In the genomic region with DNA sequence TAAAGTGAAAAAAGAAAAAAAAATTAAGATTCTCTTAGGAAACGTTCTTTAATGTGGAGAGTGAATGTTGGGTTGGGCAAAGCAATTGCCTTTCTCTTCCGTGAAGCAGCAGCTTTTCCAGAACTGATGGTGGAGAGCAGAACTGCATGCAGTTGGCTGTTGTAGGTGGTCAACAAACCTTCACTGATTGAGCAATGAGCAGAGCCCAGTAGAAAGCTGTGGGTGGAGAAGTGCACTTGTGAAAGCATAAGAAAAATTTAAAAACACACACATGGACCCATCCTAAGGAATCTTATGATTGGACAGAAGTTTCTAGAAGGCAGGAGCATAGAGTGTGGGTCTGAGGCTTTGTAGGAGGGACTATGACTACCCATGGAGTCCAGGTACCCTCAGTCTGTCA, we compare ENCODE assay signal across 10 cellular contexts. TPM values are rescaled to one million over a fixed set of nuclear protein-coding genes. Genes with fewer than 3 reads are reported as not detected.
A peak's percentile ranks its signal among the peaks of the same experiment; 100 is the strongest.
DNase-seq lines count a peak whose midpoint lies in the region; ATAC-seq and TF ChIP-seq lines count a peak whose summit lies in the region.
"Had no signal": no experiment of that assay in that cellular context is flagged by ENCODE, and none has a peak within 500 bp of the region (broad histone marks: within the 10 kb centered on the region; RNA-seq: fewer than 3 reads in every experiment).

No MANE protein-coding gene starts in this region.

- TF ChIP-seq CTCF in mammary epithelial cell (conservative IDR thresholded peaks at IDR 0.05 in 1 of 2, IDR thresholded peaks at IDR 0.05 in 1 of 2; ENCODE audit: extremely low read depth in 1 of 2, insufficient read depth in 1 of 2, low read depth in 1 of 2, low read length in 2 of 2) (peak in 1 of 2 donors; percentile 5), left lung (IDR thresholded peaks at IDR 0.05) (no peak), thyroid gland (IDR thresholded peaks at IDR 0.05) (peak in 2 of 6 experiments; percentile 14 to 19)

- no peaks in the 10 kb centered on the region for H3K36me3 Mint-ChIP-seq in activated CD8-positive, alpha-beta memory T cell treated with anti-CD3 and anti-CD28 coated beads, Interleukin-2, amount 10 ng/mL, durations not matched to agents 7 days and 5 days

- H3K27ac Mint-ChIP-seq in activated CD8-positive, alpha-beta memory T cell treated with anti-CD3 and anti-CD28 coated beads, Interleukin-2, amount 10 ng/mL, durations not matched to agents 7 days and 5 days: no peak overlapping the region

- peaks cover 7% of the 10 kb centered on the region for H3K4me1 Mint-ChIP-seq in activated CD8-positive, alpha-beta memory T cell treated with anti-CD3 and anti-CD28 coated beads, Interleukin-2, amount 10 ng/mL, durations not matched to agents 7 days and 5 days

- H3K4me3 ChIP-seq in mammary epithelial cell (replicated peaks in 1 of 3; ENCODE audit: insufficient read depth in 1 of 3, low read depth in 2 of 3, low read length in 3 of 3) (no peak overlapping the region), left lung (no peak overlapping the region), thyroid gland (replicated peaks in 1 of 3) (no peak overlapping the region)

- H3K36me3 ChIP-seq in mammary epithelial cell (ENCODE audit: insufficient read depth, low read length) (no peaks in the 10 kb centered on the region), left lung (no peaks in the 10 kb centered on the region), thyroid gland (peaks cover 0 to 4% of the 10 kb centered on the region in 2 donors)

- BruUV-seq in mammary epithelial cell (replicated peaks; lab: Mats Ljungman, UMichigan): no TSS peak

- peak; percentile 60 for DNase-seq in LHCN-M2 (ENCODE audit: low read depth)
- no peak for DNase-seq in mammary epithelial cell
- no peak for DNase-seq in left lung
- no peak for DNase-seq in thyroid gland
- no peak for DNase-seq in OCI-M2 (lab: John Stamatoyannopoulos, UW; ENCODE audit: unreplicated experiment)
- no peak for DNase-seq in activated CD8-positive, alpha-beta memory T cell treated with anti-CD3 and anti-CD28 coated beads, Interleukin-2, amount 10 ng/mL, durations not matched to agents 7 days and 5 days

- no peak overlapping the region for H3K4me3 Mint-ChIP-seq in activated CD8-positive, alpha-beta memory T cell treated with anti-CD3 and anti-CD28 coated beads, Interleukin-2, amount 10 ng/mL, durations not matched to agents 7 days and 5 days
- H3K4me3 Mint-ChIP-seq: activated T-cell treated with anti-CD3 and anti-CD28 coated beads, Interleukin-2, amount 50 U/mL, for 4 hours had no signal

- peaks cover 24% of the 10 kb centered on the region for H3K27me3 Mint-ChIP-seq in activated CD8-positive, alpha-beta memory T cell treated with anti-CD3 and anti-CD28 coated beads, Interleukin-2, amount 10 ng/mL, durations not matched to agents 7 days and 5 days

- dilution Hi-C loops in mammary epithelial cell (cut with HindIII; ENCODE audit: low sequenced_read_pairs): no loop called here

- ATAC-seq in left lung (peak; percentile 24), HG03097 (IDR thresholded peaks at IDR 0.05; ENCODE audit: low FRiP score, unreplicated experiment) (no peak), GM21526 (IDR thresholded peaks at IDR 0.05; ENCODE audit: low FRiP score, unreplicated experiment) (no peak)
- no peak for ATAC-seq in activated CD8-positive, alpha-beta memory T cell treated with anti-CD3 and anti-CD28 coated beads, Interleukin-2, amount 10 ng/mL, durations not matched to agents 7 days and 5 days

- CTCF ChIA-PET in mammary epithelial cell (lab: Charles Lee; ENCODE audit: low non-redundant PET): interaction anchor here (0.6 kb wide), 1 partner anchor 78 kb away, joined by 4 read pairs; no protein-coding TSS in a partner anchor
- CTCF ChIA-PET in activated CD8-positive, alpha-beta memory T cell treated with anti-CD3 and anti-CD28 coated beads, Interleukin-2, amount 10 ng/mL, durations not matched to agents 7 days and 5 days (lab: Charles Lee): interaction anchor here (1.2 to 2.0 kb wide), 2 partner anchors 210 to 213 kb away, joined by 4 to 8 read pairs; no protein-coding TSS in a partner anchor

- H3K4me2 ChIP-seq in mammary epithelial cell (ENCODE audit: insufficient read depth, low read depth, low read length): peak overlapping the region; percentile 49

- H3K27ac ChIP-seq in mammary epithelial cell (ENCODE audit: insufficient read depth, low read depth, low read length) (no peak overlapping the region), left lung (peak overlapping the region; percentile 41 to 59), thyroid gland (peak overlapping the region in 2 of 3 donors; percentile 54 to 74)

- intact Hi-C loops in mammary epithelial cell (cut with micrococcal nuclease) (loop anchor here (2.0 kb wide), 1 partner anchor 17 kb away; no protein-coding TSS in a partner anchor), left lung (cut with DNase I) (loop anchor here in 1 of 2 donors (10.0 kb wide), 1 partner anchor 205 kb away; no protein-coding TSS in a partner anchor), thyroid gland (cut with DNase I) (no loop called here)

- 54% methylated on average over 2 of the region's 2 CpGs for WGBS in mammary epithelial cell (ENCODE audit: low coverage, missing lambda C conversion rate)
- WGBS in thyroid gland, 2 donors: 59 to 62% methylated on average over 2 of the region's 2 CpGs

- H3K9me3 ChIP-seq in mammary epithelial cell (replicated peaks; ENCODE audit: insufficient read depth, low read length) (no peaks in the 10 kb centered on the region), left lung (no peaks in the 10 kb centered on the region), thyroid gland (no peaks in the 10 kb centered on the region)

- peak overlapping the region; percentile 81 for H2AFZ ChIP-seq in mammary epithelial cell (ENCODE audit: low read depth, low read length)

- no peaks in the 10 kb centered on the region for H3K79me2 ChIP-seq in mammary epithelial cell (ENCODE audit: insufficient read depth, low read length)

- peak overlapping the region; percentile 12 for H3K9ac ChIP-seq in mammary epithelial cell (ENCODE audit: insufficient read depth, low read length)

- H3K27me3 ChIP-seq in mammary epithelial cell (ENCODE audit: insufficient read depth, low read length): no peaks in the 10 kb centered on the region
- no peaks in the 10 kb centered on the region for H3K27me3 ChIP-seq in left lung
- no peaks in the 10 kb centered on the region for H3K27me3 ChIP-seq in thyroid gland

- TF ChIP-seq POLR2A in thyroid gland (IDR thresholded peaks at IDR 0.05): no peak

- peaks cover 24% of the 10 kb centered on the region for H3K4me1 ChIP-seq in mammary epithelial cell (ENCODE audit: insufficient read depth, low read length)
- peaks cover 5 to 20% of the 10 kb centered on the region in 2 donors for H3K4me1 ChIP-seq in left lung
- H3K4me1 ChIP-seq in thyroid gland: peaks cover 6 to 22% of the 10 kb centered on the region in 2 donors

- no peaks in the 10 kb centered on the region for H3K9me3 Mint-ChIP-seq in activated CD8-positive, alpha-beta memory T cell treated with anti-CD3 and anti-CD28 coated beads, Interleukin-2, amount 10 ng/mL, durations not matched to agents 7 days and 5 days (ENCODE audit: low read depth)
- H3K9me3 Mint-ChIP-seq: activated T-cell treated with anti-CD3 and anti-CD28 coated beads, Interleukin-2, amount 50 U/mL, for 4 hours had no signal

- in situ Hi-C loops in mammary epithelial cell (cut with MboI; ENCODE audit: low sequenced_read_pairs in 2 of 2): loop anchor here (10.0 kb wide), 2 partner anchors 105 to 205 kb away; no protein-coding TSS in a partner anchor

- H4K20me1 ChIP-seq in mammary epithelial cell (ENCODE audit: insufficient read depth, low read length): no peaks in the 10 kb centered on the region

RNA-seq across cellular contexts. Expression of gene PRELP, which starts 4.5 kb away (rescaled TPM):
- total RNA-seq in LHCN-M2 (2014; rRNA removed) (0.06 TPM in 2 replicates), mammary epithelial cell (under 1 TPM; under 0.01 to 0.12 TPM), left lung (10 to 100 TPM; 19.3 to 20.5 TPM), thyroid gland (10 to 100 TPM; 17.5 to 86.1 (median 35.4) TPM)
- 1.2 TPM for polyA plus RNA-seq in LHCN-M2 (2012)
- 0.03 TPM for polyA plus RNA-seq in mammary epithelial cell
- 1.6 TPM for polyA minus RNA-seq in mammary epithelial cell
- total RNA-seq in activated CD8-positive, alpha-beta memory T cell treated with anti-CD3 and anti-CD28 coated beads, Interleukin-2, amount 10 ng/mL, durations not matched to agents 7 days and 5 days: not detected

RNA-seq across cellular contexts. Expression of gene OPTC, which starts 13.9 kb away (rescaled TPM):
- total RNA-seq in LHCN-M2 (2014; rRNA removed) (not detected in 2 replicates), mammary epithelial cell (not detected), left lung (not detected), thyroid gland (not detected)
- not detected for polyA plus RNA-seq in LHCN-M2 (2012)
- polyA plus RNA-seq in mammary epithelial cell: not detected
- not detected for polyA minus RNA-seq in mammary epithelial cell
- total RNA-seq in activated CD8-positive, alpha-beta memory T cell treated with anti-CD3 and anti-CD28 coated beads, Interleukin-2, amount 10 ng/mL, durations not matched to agents 7 days and 5 days: not detected
- total RNA-seq: activated T-cell treated with anti-CD3 and anti-CD28 coated beads, Interleukin-2, amount 50 U/mL, for 4 hours; myocyte had no signal

Comparison
In these comparisons a context has a peak if more than half of its experiments do, and no peak if none do; other contexts are left out.
1. RNA of gene PRELP, which starts 4.5 kb away (total RNA-seq): 17.5 to 86.1 TPM in thyroid gland and 19.3 to 20.5 TPM in left lung; under 0.01 to 0.12 TPM in mammary epithelial cell, 0.06 TPM in LHCN-M2 and not detected in activated CD8-positive, alpha-beta memory T cell treated with anti-CD3 and anti-CD28 coated beads, Interleukin-2, amount 10 ng/mL, durations not matched to agents 7 days and 5 days; every median in the first group is over 10 times any median in the second.